Comparison of ENCODE assay signal across 8 cellular contexts in the genomic region with DNA sequence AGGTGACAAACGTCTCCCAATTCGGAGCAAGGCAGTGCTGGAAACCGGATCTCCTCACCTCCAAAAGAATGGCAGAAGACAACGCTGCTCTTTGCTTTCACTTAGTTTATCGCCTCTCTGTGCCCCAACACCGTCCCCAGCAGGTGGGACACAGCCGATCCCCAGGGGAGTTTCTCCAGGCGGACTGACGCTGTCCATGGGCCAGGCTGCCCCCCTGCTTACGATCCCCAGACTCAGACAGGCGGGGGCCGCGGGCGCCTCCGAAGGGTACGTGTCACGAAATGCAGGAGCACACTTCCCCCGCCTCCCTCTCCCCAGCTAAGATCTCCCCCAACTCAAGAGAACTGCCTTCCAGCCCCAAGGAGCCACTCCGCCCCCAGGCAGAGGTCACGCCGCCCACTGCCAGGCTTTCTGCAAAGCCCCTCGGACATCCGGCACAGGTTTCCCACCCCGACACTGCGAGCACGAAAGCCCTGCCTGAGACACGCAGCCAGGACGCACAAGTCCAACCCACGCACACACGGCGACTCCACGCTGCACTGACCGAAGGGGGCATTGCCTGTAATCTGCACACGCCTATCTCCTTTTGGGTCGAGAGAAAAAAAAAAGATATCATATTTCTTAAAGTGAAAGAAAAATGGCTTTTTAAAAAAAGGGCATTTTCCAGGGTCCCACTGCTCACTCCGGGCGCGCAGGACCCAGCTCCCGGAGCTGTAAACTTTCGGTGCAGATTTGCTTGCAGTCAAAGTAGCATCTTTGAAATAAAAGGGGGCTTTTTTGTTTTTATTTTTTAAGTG. TPM values are rescaled to one million over a fixed set of nuclear protein-coding genes. Genes with fewer than 3 reads are reported as not detected.
DNase-seq lines count a peak whose midpoint lies in the region; ATAC-seq and TF ChIP-seq lines count a peak whose summit lies in the region.

No MANE protein-coding gene starts in this region.

- no peak overlapping the region for H2BK12ac ChIP-seq in neuronal stem cell (ENCODE audit: low read length)

- peaks cover 5% of the 10 kb centered on the region for H3K4me1 Mint-ChIP-seq in stimulated activated naive CD8-positive, alpha-beta T cell treated with anti-CD3 and anti-CD28 coated beads, Interleukin-15, amount 100 ng/mL, for 72 hours
- H3K4me1 Mint-ChIP-seq in activated T-cell treated with anti-CD3 and anti-CD28 coated beads, Interleukin-2, amount 50 U/mL, for 72 hours (ENCODE audit: low read depth), result peaks cover 17% of the 10 kb centered on the region

- H3K27ac Mint-ChIP-seq in stimulated activated naive CD8-positive, alpha-beta T cell treated with anti-CD3 and anti-CD28 coated beads, Interleukin-15, amount 100 ng/mL, for 72 hours, result no peak overlapping the region
- no peak overlapping the region for H3K27ac Mint-ChIP-seq in activated T-cell treated with anti-CD3 and anti-CD28 coated beads, Interleukin-2, amount 50 U/mL, for 72 hours

- intact Hi-C loops in head of caudate nucleus (cut with DNase I), result no loop called here

- H3K23ac ChIP-seq in neuronal stem cell (ENCODE audit: low read depth, low read length, poor library complexity), result peak overlapping the region; percentile 49

- H3K14ac ChIP-seq in neuronal stem cell (ENCODE audit: low read length), result peak overlapping the region; percentile 56

- ATAC-seq in stimulated activated naive CD8-positive, alpha-beta T cell treated with anti-CD3 and anti-CD28 coated beads, Interleukin-15, Interleukin-2, amounts not matched to agents 100 U/mL and 50 U/mL, for 24 hours, result no peak
- no peak for ATAC-seq in stimulated activated naive CD8-positive, alpha-beta T cell treated with anti-CD3 and anti-CD28 coated beads, Interleukin-15, amount 100 ng/mL, for 72 hours
- ATAC-seq in activated T-cell treated with anti-CD3 and anti-CD28 coated beads, Interleukin-2, amount 50 U/mL, for 72 hours (replicated peaks in 1 of 2), result peak; percentile 32

- WGBS in neuronal stem cell (ENCODE audit: extremely low coverage in 2 of 2, insufficient read length in 2 of 2, insufficient replicate concordance in 1 of 2), 2 donors, result no CpG with 5 or more reads among the region's 40 CpGs

- H4K8ac ChIP-seq in neuronal stem cell (ENCODE audit: low read depth, low read length), result no peak overlapping the region

- H4K91ac ChIP-seq in neuronal stem cell (ENCODE audit: low read depth, low read length, poor library complexity), result no peak overlapping the region

- H3K4me3 ChIP-seq in LNCaP clone FGC (ENCODE audit: low read depth, low read length) (peak overlapping the region; percentile 68), neuronal stem cell (ENCODE audit: low read length in 2 of 2) (peak overlapping the region; percentile 63 to 97)

- H3K27me3 Mint-ChIP-seq in stimulated activated naive CD8-positive, alpha-beta T cell treated with anti-CD3 and anti-CD28 coated beads, Interleukin-15, amount 100 ng/mL, for 72 hours, result peaks cover 24% of the 10 kb centered on the region
- H3K27me3 Mint-ChIP-seq in activated T-cell treated with anti-CD3 and anti-CD28 coated beads, Interleukin-2, amount 50 U/mL, for 72 hours (ENCODE audit: low read depth), result peaks cover 21% of the 10 kb centered on the region

- no peak overlapping the region for H2AK5ac ChIP-seq in neuronal stem cell (ENCODE audit: low read depth, low read length)

- H3K27me3 ChIP-seq in neuronal stem cell (ENCODE audit: control insufficient read depth in 3 of 3, insufficient read depth in 3 of 3, low read depth in 1 of 3, low read length in 3 of 3), result no peaks in the 10 kb centered on the region

- peak; percentile 22 for DNase-seq in stimulated activated naive CD8-positive, alpha-beta T cell treated with anti-CD3 and anti-CD28 coated beads, Interleukin-15, Interleukin-2, amounts not matched to agents 100 U/mL and 50 U/mL, for 24 hours
- DNase-seq in stimulated activated naive CD8-positive, alpha-beta T cell treated with anti-CD3 and anti-CD28 coated beads, Interleukin-15, amount 100 ng/mL, for 72 hours, result no peak
- DNase-seq in LNCaP clone FGC (ENCODE audit: low read depth) (no peak), head of caudate nucleus (peak; percentile 54 to 89 (median 72)), neuronal stem cell (ENCODE audit: low spot score) (peak; percentile 82), NCI-H187 treated with DMSO at 0.1 percent for 48 hours (lab: John Stamatoyannopoulos, UW) (no peak)
- peak; percentile 15 to 41 for DNase-seq in activated T-cell treated with anti-CD3 and anti-CD28 coated beads, Interleukin-2, amount 50 U/mL, for 72 hours
- no peak for DNase-seq in activated CD4-positive, CD25-positive, alpha-beta regulatory T cell treated with anti-CD3 and anti-CD28 coated beads, Interleukin-2, amount 50 U/mL, for 72 hours

- H3K9me3 ChIP-seq in neuronal stem cell (replicated peaks in 1 of 2; ENCODE audit: control insufficient read depth in 2 of 2, insufficient read depth in 1 of 2, low read depth in 1 of 2, low read length in 2 of 2), result no peaks in the 10 kb centered on the region

- no peak overlapping the region for H2BK15ac ChIP-seq in neuronal stem cell (ENCODE audit: low read length)

- H2AFZ ChIP-seq in neuronal stem cell (ENCODE audit: low read length), result no peak overlapping the region

- peaks cover 12 to 58% of the 10 kb centered on the region in 2 donors for H3K36me3 ChIP-seq in neuronal stem cell (replicated peaks in 1 of 2; ENCODE audit: control insufficient read depth in 2 of 2, insufficient read depth in 2 of 2, low read length in 2 of 2)

- no peaks in the 10 kb centered on the region for H3K79me1 ChIP-seq in neuronal stem cell (ENCODE audit: low read depth, low read length)

- no peak overlapping the region for H2BK120ac ChIP-seq in neuronal stem cell (ENCODE audit: low read depth, low read length)

- peak overlapping the region; percentile 96 for H3K18ac ChIP-seq in neuronal stem cell (ENCODE audit: low read length)

- peak; percentile 9; the same call in 1 of the 2 replicates for TF ChIP-seq CTCF in LNCaP clone FGC (IDR thresholded peaks at IDR 0.05; ENCODE audit: control insufficient read depth, extremely low read depth, insufficient read depth)

- H3K4me2 ChIP-seq in neuronal stem cell (ENCODE audit: insufficient read depth, low read length, poor library complexity, severe bottlenecking), result peak overlapping the region; percentile 52

- H3K27ac ChIP-seq in neuronal stem cell (replicated peaks; ENCODE audit: low read length), result peak overlapping the region; percentile 100

- H3K9ac ChIP-seq in neuronal stem cell (ENCODE audit: low read depth, low read length, poor library complexity), result peak overlapping the region; percentile 94

- no peak overlapping the region for H2BK5ac ChIP-seq in neuronal stem cell (ENCODE audit: low read length)

- H3K4ac ChIP-seq in neuronal stem cell (ENCODE audit: low read length), result no peak overlapping the region

- H3K4me1 ChIP-seq in neuronal stem cell (ENCODE audit: control insufficient read depth in 2 of 2, insufficient read depth in 1 of 2, low read depth in 1 of 2, low read length in 2 of 2), result peaks cover 10 to 16% of the 10 kb centered on the region in 2 donors

- H3K36me3 Mint-ChIP-seq in activated T-cell treated with anti-CD3 and anti-CD28 coated beads, Interleukin-2, amount 50 U/mL, for 72 hours (ENCODE audit: insufficient read depth in 2 of 2), result peaks cover 0 to 1% of the 10 kb centered on the region in 2 donors

- no peaks in the 10 kb centered on the region for H3K9me3 Mint-ChIP-seq in stimulated activated naive CD8-positive, alpha-beta T cell treated with anti-CD3 and anti-CD28 coated beads, Interleukin-15, amount 100 ng/mL, for 72 hours
- no peaks in the 10 kb centered on the region for H3K9me3 Mint-ChIP-seq in activated T-cell treated with anti-CD3 and anti-CD28 coated beads, Interleukin-2, amount 50 U/mL, for 72 hours

- H3K4me3 Mint-ChIP-seq in stimulated activated naive CD8-positive, alpha-beta T cell treated with anti-CD3 and anti-CD28 coated beads, Interleukin-15, amount 100 ng/mL, for 72 hours, result no peak overlapping the region
- no peak overlapping the region for H3K4me3 Mint-ChIP-seq in activated T-cell treated with anti-CD3 and anti-CD28 coated beads, Interleukin-2, amount 50 U/mL, for 72 hours

RNA-seq across cellular contexts. Expression of a gene that starts 1.9 kb away (rescaled TPM):
- under 1 TPM; 0.21 to 0.22 TPM for total RNA-seq in activated T-cell treated with anti-CD3 and anti-CD28 coated beads, Interleukin-2, amount 50 U/mL, for 72 hours
- polyA plus RNA-seq in neuronal stem cell (2013, experiment 1 of 2), result 98.8 TPM
- 98.5 TPM for polyA plus RNA-seq in neuronal stem cell (2013, experiment 2 of 2)

Comparison
In these comparisons a context has a peak if more than half of its experiments do, and no peak if none do; other contexts are left out.
1. DNase-seq: peak in stimulated activated naive CD8-positive, alpha-beta T cell treated with anti-CD3 and anti-CD28 coated beads, Interleukin-15, Interleukin-2, amounts not matched to agents 100 U/mL and 50 U/mL, for 24 hours (single experiment), activated T-cell treated with anti-CD3 and anti-CD28 coated beads, Interleukin-2, amount 50 U/mL, for 72 hours (2 of 2), head of caudate nucleus (42 of 42) and neuronal stem cell (single experiment); none in stimulated activated naive CD8-positive, alpha-beta T cell treated with anti-CD3 and anti-CD28 coated beads, Interleukin-15, amount 100 ng/mL, for 72 hours (0 of 2), LNCaP clone FGC (single experiment), activated CD4-positive, CD25-positive, alpha-beta regulatory T cell treated with anti-CD3 and anti-CD28 coated beads, Interleukin-2, amount 50 U/mL, for 72 hours (single experiment) and NCI-H187 treated with DMSO at 0.1 percent for 48 hours (single experiment).
2. ATAC-seq: peak in activated T-cell treated with anti-CD3 and anti-CD28 coated beads, Interleukin-2, amount 50 U/mL, for 72 hours (2 of 2); none in stimulated activated naive CD8-positive, alpha-beta T cell treated with anti-CD3 and anti-CD28 coated beads, Interleukin-15, Interleukin-2, amounts not matched to agents 100 U/mL and 50 U/mL, for 24 hours (single experiment) and stimulated activated naive CD8-positive, alpha-beta T cell treated with anti-CD3 and anti-CD28 coated beads, Interleukin-15, amount 100 ng/mL, for 72 hours (single experiment).